7 cellular contexts compared by ENCODE assay signal in genomic region chr2:87582184-87582978, GRCh38.
DNase-seq lines count a peak whose midpoint lies in the region; ATAC-seq, FAIRE-seq and TF ChIP-seq lines count a peak whose summit lies in the region.
"Not testable (repeated sequence)": the region's sequence is repeated elsewhere in the genome, so short reads cannot be mapped to it uniquely, and the experiment has no call there.

No MANE protein-coding gene starts in this region.

- TF ChIP-seq CTCF in OCI-LY1 (IDR thresholded peaks at IDR 0.05; ENCODE audit: low read length); GM12878 (IDR thresholded peaks at IDR 0.05 in 2 of 3, conservative IDR thresholded peaks at IDR 0.05 in 1 of 3; ENCODE audit: control insufficient read depth in 2 of 3, extremely low read depth in 1 of 3, insufficient read depth in 1 of 3, low read depth in 3 of 3, low read length in 3 of 3); fibroblast of lung (conservative IDR thresholded peaks at IDR 0.05 in 1 of 2, IDR thresholded peaks at IDR 0.05 in 1 of 2; ENCODE audit: low read depth in 1 of 2, low read length in 2 of 2): not testable (repeated sequence)

- H3K4me1 Mint-ChIP-seq in naive B cell, result not testable (repeated sequence)

- not testable (repeated sequence) for H3K27me3 Mint-ChIP-seq in naive B cell

- H3K9ac ChIP-seq in OCI-LY1 (ENCODE audit: low read length); GM12878 (ENCODE audit: control insufficient read depth, insufficient read depth, low read length); fibroblast of lung (ENCODE audit: insufficient read depth, low read length): not testable (repeated sequence)

- not testable (repeated sequence) for TF ChIP-seq POLR2A in GM12878 (IDR thresholded peaks at IDR 0.05; ENCODE audit: low read depth, low read length)

- in situ Hi-C loops in GM12878 (cut with MboI), result not testable (repeated sequence)

- not testable (repeated sequence) for H3K36me3 ChIP-seq in OCI-LY1 (ENCODE audit: insufficient read depth, low read length); GM12878 (ENCODE audit: control insufficient read depth in 2 of 2, insufficient read depth in 2 of 2, low read length in 1 of 2); fibroblast of lung (ENCODE audit: control insufficient read depth, insufficient read depth, low read length)

- not testable (repeated sequence) for H3K27me3 ChIP-seq in OCI-LY1 (ENCODE audit: insufficient read depth, low read length); GM12878 (replicated peaks in 1 of 2; ENCODE audit: control insufficient read depth in 2 of 2, insufficient read depth in 2 of 2, low read length in 1 of 2); fibroblast of lung (ENCODE audit: control insufficient read depth, insufficient read depth, low read length)

- not testable (repeated sequence) for H2AFZ ChIP-seq in OCI-LY1 (ENCODE audit: low read length); GM12878 (ENCODE audit: control insufficient read depth, low read depth, low read length); fibroblast of lung (ENCODE audit: low read length)

- H3K4me3 ChIP-seq in OCI-LY1 (ENCODE audit: low read depth, low read length, poor library complexity, severe bottlenecking); GM12878; fibroblast of lung (replicated peaks in 1 of 4; ENCODE audit: control extremely low read depth in 1 of 4, insufficient read depth in 1 of 4, low read depth in 3 of 4, low read length in 4 of 4): not testable (repeated sequence)

- not testable (repeated sequence) for H4K20me1 ChIP-seq in OCI-LY1 (ENCODE audit: insufficient read depth, low read length); GM12878 (ENCODE audit: control insufficient read depth, insufficient read depth); fibroblast of lung (ENCODE audit: control insufficient read depth, extremely low read depth, insufficient read depth, low read length)

- not testable (repeated sequence) for H3K79me2 ChIP-seq in OCI-LY1 (ENCODE audit: insufficient read depth, low read length); GM12878 (ENCODE audit: control insufficient read depth, insufficient read depth, low read length); fibroblast of lung (ENCODE audit: control insufficient read depth, insufficient read depth, low read length)

- ATAC-seq in GM18909 (IDR thresholded peaks at IDR 0.05; ENCODE audit: poor library complexity, unreplicated experiment), result peak; percentile 52
- peak; percentile 70 for ATAC-seq in HG02885 (IDR thresholded peaks at IDR 0.05; ENCODE audit: poor library complexity, unreplicated experiment)
- peak; percentile 70 to 76 for ATAC-seq in activated CD4-positive, CD25-positive, alpha-beta regulatory T cell treated with anti-CD3 and anti-CD28 coated beads, Interleukin-2, amount 50 U/mL, for 24 hours
- peak; percentile 78 for ATAC-seq in GM12878
- peak; percentile 36 to 53 for ATAC-seq in naive B cell (ENCODE audit: low read depth in 2 of 2)

- POLR2A ChIA-PET in GM12878 (lab: Charles Lee), result not testable (repeated sequence)

- CTCF ChIA-PET in GM12878 (lab: Yijun Ruan, JAX), result not testable (repeated sequence)

- RAD21 ChIA-PET in GM12878 (lab: Charles Lee; ENCODE audit: unreplicated experiment), result not testable (repeated sequence)

- DNase-seq in GM12878 (ENCODE audit: low read depth, low spot score); naive B cell: not testable (repeated sequence)
- DNase-seq in fibroblast of lung (ENCODE audit: low read depth in 2 of 2), result peak; percentile 3 to 54

- H3K4me2 ChIP-seq in OCI-LY1 (ENCODE audit: low read length); GM12878 (ENCODE audit: control insufficient read depth, insufficient read depth); fibroblast of lung (ENCODE audit: extremely low read depth, insufficient read depth, low read length): not testable (repeated sequence)

- WGBS in GM12878 (ENCODE audit: insufficient coverage, insufficient replicate concordance, low lambda C conversion rate, missing lambda C conversion rate), result no CpG with 5 or more reads among the region's 4 CpGs

- not testable (repeated sequence) for TF ChIP-seq EP300 in GM12878 (IDR thresholded peaks at IDR 0.05; ENCODE audit: borderline replicate concordance in 1 of 2, control insufficient read depth in 1 of 2, low read depth in 2 of 2, low read length in 2 of 2)

- intact Hi-C loops in GM12878 (cut with micrococcal nuclease; ENCODE audit: unreplicated experiment), result not testable (repeated sequence)

- peaks cover 13% of the 10 kb centered on the region for H3K4me1 ChIP-seq in OCI-LY1 (ENCODE audit: insufficient read depth, low read length, severe bottlenecking)
- not testable (repeated sequence) for H3K4me1 ChIP-seq in GM12878 (ENCODE audit: control insufficient read depth, insufficient read depth, low read length); fibroblast of lung (ENCODE audit: control insufficient read depth, extremely low read depth, insufficient read depth, low read length)

- FAIRE-seq in GM12878 (lab: Jason Lieb, UNC), result not testable (repeated sequence)

- not testable (repeated sequence) for H3K9me3 ChIP-seq in OCI-LY1 (ENCODE audit: low read length); GM12878 (replicated peaks; ENCODE audit: control insufficient read depth, insufficient read depth, low read length); fibroblast of lung (ENCODE audit: control insufficient read depth, insufficient read depth, low read depth, low read length)

- not testable (repeated sequence) for TF ChIP-seq RAD21 in GM12878 (IDR thresholded peaks at IDR 0.05; ENCODE audit: insufficient read depth, low read depth, low read length)

- H3K9me2 ChIP-seq in OCI-LY1 (ENCODE audit: low read depth, low read length), result not testable (repeated sequence)

- H3K4me3 Mint-ChIP-seq in naive B cell, result peak overlapping the region in 1 of 8 donors; percentile 29

- not testable (repeated sequence) for H3K36me3 Mint-ChIP-seq in naive B cell

- not testable (repeated sequence) for BruUV-seq in GM12878 (replicated peaks; lab: Mats Ljungman, UMichigan)

- not testable (repeated sequence) for H3F3A ChIP-seq in OCI-LY1 (ENCODE audit: insufficient read depth, low read length)

- SMC1A ChIA-PET in GM12878 (lab: Charles Lee; ENCODE audit: uncharacterized antibody, unreplicated experiment), result not testable (repeated sequence)

- not testable (repeated sequence) for H3K27ac Mint-ChIP-seq in naive B cell

- peak overlapping the region; percentile 49 for H3K27ac ChIP-seq in OCI-LY1 (ENCODE audit: low read depth, low read length, poor library complexity, severe bottlenecking)
- H3K27ac ChIP-seq in GM12878 (ENCODE audit: control insufficient read depth, insufficient read depth); fibroblast of lung (ENCODE audit: insufficient read depth, low read length): not testable (repeated sequence)

- H3K9me3 Mint-ChIP-seq in naive B cell, result not testable (repeated sequence)
